In genomic region chr13:96338030-96338429, GRCh38 we compare ENCODE assay signal across 21 cellular contexts.
DNase-seq lines count a peak whose midpoint lies in the region; ATAC-seq and TF ChIP-seq lines count a peak whose summit lies in the region.
"Had no signal": no experiment of that assay in that cellular context is flagged by ENCODE, and none has a peak within 500 bp of the region (broad histone marks: within the 10 kb centered on the region; RNA-seq: fewer than 3 reads in every experiment).

No MANE protein-coding gene starts in this region.

- no peak overlapping the region for H3K27ac Mint-ChIP-seq in MCF 10A (ENCODE audit: low read depth, unreplicated experiment)
- H3K27ac Mint-ChIP-seq: CD4-positive, alpha-beta T cell had no signal

- no peak overlapping the region for H3K4me3 Mint-ChIP-seq in MCF 10A (ENCODE audit: unreplicated experiment)
- H3K4me3 Mint-ChIP-seq: CD4-positive, alpha-beta T cell; H9 had no signal

- no peak overlapping the region for H3K9ac ChIP-seq in mammary epithelial cell (ENCODE audit: insufficient read depth, low read length)

- in situ Hi-C loops in mammary epithelial cell (cut with MboI; ENCODE audit: low sequenced_read_pairs in 2 of 2): no loop called here

- no peaks in the 10 kb centered on the region for H3K4me1 Mint-ChIP-seq in MCF 10A (ENCODE audit: insufficient read depth, unreplicated experiment)
- H3K4me1 Mint-ChIP-seq: H9 had no signal

- H2AFZ ChIP-seq in mammary epithelial cell (ENCODE audit: low read depth, low read length): no peak overlapping the region

- no peaks in the 10 kb centered on the region for H4K20me1 ChIP-seq in mammary epithelial cell (ENCODE audit: insufficient read depth, low read length)

- H3K27me3 ChIP-seq in mammary epithelial cell (ENCODE audit: insufficient read depth, low read length): no peaks in the 10 kb centered on the region
- H3K27me3 ChIP-seq: BE2C had no signal

- no peak overlapping the region for H3K27ac ChIP-seq in mammary epithelial cell (ENCODE audit: insufficient read depth, low read depth, low read length)

- POLR2A ChIA-PET in MCF 10A (lab: Yijun Ruan, JAX): no interaction called here

- H3K27me3 Mint-ChIP-seq in MCF 10A (ENCODE audit: insufficient read depth, unreplicated experiment): no peaks in the 10 kb centered on the region
- H3K27me3 Mint-ChIP-seq: CD4-positive, alpha-beta T cell had no signal

- ATAC-seq in HG03025 (IDR thresholded peaks at IDR 0.05; ENCODE audit: low FRiP score, unreplicated experiment) (peak; percentile 48), GM21367 (IDR thresholded peaks at IDR 0.05; ENCODE audit: unreplicated experiment) (no peak)

- H3K9me3 ChIP-seq in mammary epithelial cell (replicated peaks; ENCODE audit: insufficient read depth, low read length): no peaks in the 10 kb centered on the region
- H3K9me3 ChIP-seq: BE2C had no signal

- CTCF ChIA-PET in MCF 10A (lab: Yijun Ruan, JAX): no interaction called here
- CTCF ChIA-PET in mammary epithelial cell (lab: Charles Lee; ENCODE audit: low non-redundant PET): no interaction called here

- BruUV-seq in MCF 10A (replicated peaks; lab: Mats Ljungman, UMichigan): no TSS peak
- BruUV-seq in mammary epithelial cell (replicated peaks; lab: Mats Ljungman, UMichigan): no TSS peak

- DNase-seq in MCF 10A (ENCODE audit: unreplicated experiment) (peak; percentile 11), mammary epithelial cell (no peak), M059J (ENCODE audit: low read depth) (peak; percentile 65), NCI-H774 (lab: John Stamatoyannopoulos, UW) (no peak), T1000 (lab: John Stamatoyannopoulos, UW) (no peak)
- no peak for DNase-seq in activated CD4-positive, alpha-beta T cell treated with anti-CD3 and anti-CD28 coated beads, Interleukin-2, amount 50 U/mL, for 48 hours
- DNase-seq: 8988T; BE2C; Calu3; CD4-positive, alpha-beta T cell; DMS79 treated with DMSO at 0.1 percent for 48 hours; H9; IMR-90; Karpas-422; NCI-H187; NCI-H345; NCI-H526 treated with DMSO at 0.1 percent for 48 hours; NK-92 treated with Interleukin-12 subunit alpha and Interleukin-12 subunit beta, amount 100 ng/mL, for 24 hours; SHP77 treated with DMSO at 0.1 percent for 48 hours had no signal

- WGBS in mammary epithelial cell (ENCODE audit: low coverage, missing lambda C conversion rate): 56% methylated on average over 4 of the region's 4 CpGs

- no peak overlapping the region for H3K4me3 ChIP-seq in mammary epithelial cell (replicated peaks in 1 of 3; ENCODE audit: insufficient read depth in 1 of 3, low read depth in 2 of 3, low read length in 3 of 3)

- intact Hi-C loops in MCF 10A (cut with micrococcal nuclease): no loop called here
- intact Hi-C loops in mammary epithelial cell (cut with micrococcal nuclease): no loop called here

- no peaks in the 10 kb centered on the region for H3K79me2 ChIP-seq in mammary epithelial cell (ENCODE audit: insufficient read depth, low read length)

- peaks cover 10% of the 10 kb centered on the region for H3K9me3 Mint-ChIP-seq in MCF 10A (ENCODE audit: unreplicated experiment)
- H3K9me3 Mint-ChIP-seq: H9 had no signal

- TF ChIP-seq CTCF in MCF 10A (IDR thresholded peaks at IDR 0.05; ENCODE audit: unreplicated experiment) (no peak), mammary epithelial cell (conservative IDR thresholded peaks at IDR 0.05 in 1 of 2, IDR thresholded peaks at IDR 0.05 in 1 of 2; ENCODE audit: extremely low read depth in 1 of 2, insufficient read depth in 1 of 2, low read depth in 1 of 2, low read length in 2 of 2) (no peak)

- no peaks in the 10 kb centered on the region for H3K36me3 ChIP-seq in mammary epithelial cell (ENCODE audit: insufficient read depth, low read length)
- H3K36me3 ChIP-seq: BE2C had no signal

- dilution Hi-C loops in mammary epithelial cell (cut with HindIII; ENCODE audit: low sequenced_read_pairs): no loop called here

- no peak overlapping the region for H3K4me2 ChIP-seq in mammary epithelial cell (ENCODE audit: insufficient read depth, low read depth, low read length)

- H3K4me1 ChIP-seq in mammary epithelial cell (ENCODE audit: insufficient read depth, low read length): no peaks in the 10 kb centered on the region
- H3K4me1 ChIP-seq: BE2C had no signal

- no peaks in the 10 kb centered on the region for H3K36me3 Mint-ChIP-seq in MCF 10A (ENCODE audit: insufficient read depth, unreplicated experiment)

Comparison
In these comparisons a context has a peak if more than half of its experiments do, and no peak if none do; other contexts are left out.
1. DNase-seq: peak in MCF 10A (single experiment) and M059J (single experiment); none in mammary epithelial cell (single experiment), activated CD4-positive, alpha-beta T cell treated with anti-CD3 and anti-CD28 coated beads, Interleukin-2, amount 50 U/mL, for 48 hours (0 of 2), NCI-H774 (single experiment) and T1000 (single experiment).